17 cellular contexts compared by ENCODE assay signal in the genomic region with DNA sequence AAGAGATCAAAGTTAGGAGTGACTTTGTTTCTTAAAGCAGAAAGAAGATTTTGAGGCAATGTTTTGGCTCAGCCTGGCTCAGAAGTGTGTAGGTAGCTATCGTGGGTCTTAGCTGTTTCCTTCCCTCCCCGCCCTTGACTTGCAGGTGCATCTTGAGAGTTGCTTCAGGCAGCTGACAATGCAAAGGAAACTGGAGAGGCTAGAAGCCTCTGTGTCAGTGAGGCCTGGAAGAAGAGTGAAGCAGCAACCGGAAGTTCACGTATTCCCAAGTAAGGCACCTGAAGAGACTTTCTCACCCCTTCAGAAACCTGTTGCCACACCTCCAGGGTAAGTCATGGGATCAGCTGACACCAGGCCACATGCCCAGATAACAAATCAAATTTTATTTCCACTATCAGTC. TPM values are rescaled to one million over a fixed set of nuclear protein-coding genes. Genes with fewer than 3 reads are reported as not detected.
"Had no signal": no experiment of that assay in that cellular context is flagged by ENCODE, and none has a peak within 500 bp of the region (broad histone marks: within the 10 kb centered on the region; RNA-seq: fewer than 3 reads in every experiment).

No MANE protein-coding gene starts in this region.

- ATAC-seq: activated T-cell treated with anti-CD3 and anti-CD28 coated beads, Interleukin-2, amount 50 U/mL, for 4 hours; body of pancreas; effector memory CD8-positive, alpha-beta T cell; left cardiac atrium; mucosa of descending colon; natural killer cell treated with Interleukin-12 subunit alpha and Interleukin-12 subunit beta and Interleukin-15 and Interleukin-18, amount 100 ng/mL, for 72 hours had no signal

- H3K36me3 Mint-ChIP-seq: natural killer cell treated with Interleukin-12 subunit alpha and Interleukin-12 subunit beta and Interleukin-15 and Interleukin-18, amount 100 ng/mL, for 72 hours had no signal

- H3K36me3 ChIP-seq: right atrium auricular region, transverse colon had no signal

- H3K27ac ChIP-seq: body of pancreas, right atrium auricular region, skin epidermis, transverse colon had no signal

- H3K9me3 Mint-ChIP-seq: activated T-cell treated with anti-CD3 and anti-CD28 coated beads, Interleukin-2, amount 50 U/mL, for 4 hours; dendritic cell treated with granulocyte-macrophage colony-stimulating factor and Interleukin-4, amounts not matched to agents 40 ng/mL and 50 ng/mL, for 4 days; effector memory CD8-positive, alpha-beta T cell; natural killer cell treated with Interleukin-12 subunit alpha and Interleukin-12 subunit beta and Interleukin-15 and Interleukin-18, amount 100 ng/mL, for 72 hours had no signal

- H3K27ac Mint-ChIP-seq: dendritic cell treated with granulocyte-macrophage colony-stimulating factor and Interleukin-4, amounts not matched to agents 40 ng/mL and 50 ng/mL, for 4 days; effector memory CD8-positive, alpha-beta T cell; natural killer cell treated with Interleukin-12 subunit alpha and Interleukin-12 subunit beta and Interleukin-15 and Interleukin-18, amount 100 ng/mL, for 72 hours had no signal

- H3K4me3 ChIP-seq: body of pancreas, mucosa of descending colon, right atrium auricular region, skin epidermis, transverse colon had no signal

- H3K4me3 Mint-ChIP-seq: activated T-cell treated with anti-CD3 and anti-CD28 coated beads, Interleukin-2, amount 50 U/mL, for 4 hours; dendritic cell treated with granulocyte-macrophage colony-stimulating factor and Interleukin-4, amounts not matched to agents 40 ng/mL and 50 ng/mL, for 4 days; effector memory CD8-positive, alpha-beta T cell; natural killer cell treated with Interleukin-12 subunit alpha and Interleukin-12 subunit beta and Interleukin-15 and Interleukin-18, amount 100 ng/mL, for 72 hours had no signal

- H3K27me3 ChIP-seq: body of pancreas, right atrium auricular region, transverse colon had no signal

- H3K4me1 ChIP-seq: body of pancreas, right atrium auricular region, transverse colon had no signal

- H3K27me3 Mint-ChIP-seq: dendritic cell treated with granulocyte-macrophage colony-stimulating factor and Interleukin-4, amounts not matched to agents 40 ng/mL and 50 ng/mL, for 4 days; effector memory CD8-positive, alpha-beta T cell had no signal

- H3K9me3 ChIP-seq: body of pancreas, mucosa of descending colon, right atrium auricular region, transverse colon had no signal

- DNase-seq: activated gamma-delta T cell treated with Interleukin-2 at 50 U/mL for 16 hours; activated T-cell treated with anti-CD3 and anti-CD28 coated beads, Interleukin-2, amount 50 U/mL, for 4 hours; amniotic stem cell; body of pancreas; effector memory CD8-positive, alpha-beta T cell; hypothalamus; left cardiac atrium; mucosa of descending colon; transverse colon had no signal

RNA-seq across cellular contexts. Expression of a gene that starts 10.6 kb away (rescaled TPM):
- total RNA-seq: body of pancreas, left cardiac atrium had no signal

RNA-seq across cellular contexts. Expression of a gene that starts 30.2 kb away (rescaled TPM):
- total RNA-seq: activated T-cell treated with anti-CD3 and anti-CD28 coated beads, Interleukin-2, amount 50 U/mL, for 4 hours; body of pancreas; left cardiac atrium; lung microvascular endothelial cell; mucosa of descending colon; natural killer cell treated with Interleukin-12 subunit alpha and Interleukin-12 subunit beta and Interleukin-15 and Interleukin-18, amount 100 ng/mL, for 72 hours; posterior vena cava; right atrium auricular region; subcutaneous adipose tissue; transverse colon had no signal
- polyA plus RNA-seq: esophagus had no signal
